Comparison of ENCODE assay signal across 3 cellular contexts in the genomic region with DNA sequence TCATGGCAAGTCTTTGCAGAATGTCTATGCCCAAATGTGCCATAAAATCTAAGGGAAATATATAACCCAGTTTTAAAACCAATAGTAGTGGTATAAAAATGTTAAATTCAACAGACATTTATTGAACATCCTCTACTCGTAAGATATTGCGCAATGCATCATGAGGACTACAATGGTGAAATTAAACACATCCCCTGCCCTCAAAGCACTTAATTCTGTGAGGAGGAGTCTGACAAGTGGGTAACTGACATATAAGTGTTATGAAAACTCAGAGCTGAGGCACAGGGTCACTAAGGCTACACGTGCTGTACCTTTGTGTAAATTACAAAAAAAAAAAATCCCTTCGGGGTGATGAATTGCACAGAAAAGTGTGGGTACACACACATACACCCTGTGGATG.
A peak's percentile ranks its signal among the peaks of the same experiment; 100 is the strongest.
TF ChIP-seq lines count a peak whose summit lies in the region.

No MANE protein-coding gene starts in this region.

TF ChIP-seq in HepG2, 621 proteins besides CTCF, POLR2A, EP300 and RAD21:
- TF ChIP-seq MBD4 (IDR thresholded peaks at IDR 0.05; ENCODE audit: borderline replicate concordance, low read length) (no peak), CEBPB (IDR thresholded peaks at IDR 0.05; ENCODE audit: borderline replicate concordance, low read depth, low read length) (peak; percentile 96), MED8 (CRISPR knock-in tag; IDR thresholded peaks at IDR 0.05; ENCODE audit: insufficient replicate concordance) (no peak), CEBPG (CRISPR knock-in tag; IDR thresholded peaks at IDR 0.05) (peak; percentile 78)

TF ChIP-seq in Ishikawa, 13 proteins besides CTCF, POLR2A, EP300 and RAD21:
- TF ChIP-seq CEBPB (IDR thresholded peaks at IDR 0.05) (peak; percentile 88), TAF1 (IDR thresholded peaks at IDR 0.05; ENCODE audit: low read depth) (no peak)
TF ChIP-seq in Ishikawa: peak in this region for 1.

TF ChIP-seq in K562, 482 proteins besides CTCF, POLR2A, EP300 and RAD21:
- TF ChIP-seq CEBPB (tag; IDR thresholded peaks at IDR 0.05), result peak; percentile 93
- TF ChIP-seq CEBPG (CRISPR knock-in tag; IDR thresholded peaks at IDR 0.05), result 0 out of 2 replicates have a peak, but pooled peaks have one; percentile 39
- TF ChIP-seq CEBPG (tag; conservative IDR thresholded peaks at IDR 0.05 in 1 of 2, IDR thresholded peaks at IDR 0.05 in 1 of 2), result peak; percentile 62 to 97
- no peak for TF ChIP-seq ZFP36 (IDR thresholded peaks at IDR 0.05; ENCODE audit: low read depth, low read length, partially characterized antibody)
